Comparison of ENCODE assay signal across 1 cellular context in the genomic region with DNA sequence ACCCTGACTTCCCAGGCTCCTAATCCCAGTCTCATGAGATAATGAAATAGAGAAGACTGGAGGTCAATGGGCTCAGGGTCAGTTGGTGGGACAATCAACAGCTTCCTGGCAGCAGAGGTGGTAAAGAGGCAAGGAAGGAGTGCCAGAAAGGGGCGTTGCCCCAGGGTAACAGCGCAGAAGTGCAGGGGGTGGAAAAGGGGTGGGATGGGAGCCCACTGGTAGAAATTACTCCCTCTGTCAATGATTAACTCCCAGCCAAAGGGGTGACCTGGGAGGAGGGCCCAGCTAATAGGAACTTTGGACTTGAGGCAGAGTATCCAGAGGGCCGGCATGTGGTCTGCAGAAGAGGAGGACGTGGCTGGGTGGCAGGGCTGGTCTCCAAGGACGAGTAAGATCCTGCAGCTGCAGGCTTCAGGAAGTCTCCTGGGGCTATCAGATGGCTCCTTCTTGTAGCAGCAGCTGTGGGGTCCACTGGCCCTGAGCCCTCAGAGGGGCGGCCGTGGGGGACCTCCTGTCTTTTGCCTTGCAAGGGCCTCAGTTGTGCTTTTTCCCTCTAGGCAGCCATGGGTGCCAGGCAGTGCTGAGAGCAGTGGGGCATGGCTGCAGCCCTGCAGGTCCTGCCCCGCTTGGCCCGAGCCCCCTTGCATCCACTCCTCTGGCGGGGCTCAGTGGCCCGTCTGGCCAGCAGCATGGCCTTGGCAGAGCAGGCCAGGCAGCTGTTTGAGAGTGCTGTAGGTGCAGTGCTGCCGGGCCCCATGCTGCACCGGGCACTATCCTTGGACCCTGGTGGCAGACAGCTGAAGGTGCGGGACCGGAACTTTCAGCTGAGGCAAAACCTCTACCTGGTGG.
TF ChIP-seq lines count a peak whose summit lies in the region.

No MANE protein-coding gene starts in this region.

TF ChIP-seq in HepG2, 621 proteins besides CTCF, POLR2A, EP300 and RAD21 (continued from another document and continues in another):
- TF ChIP-seq, protein P1, sequence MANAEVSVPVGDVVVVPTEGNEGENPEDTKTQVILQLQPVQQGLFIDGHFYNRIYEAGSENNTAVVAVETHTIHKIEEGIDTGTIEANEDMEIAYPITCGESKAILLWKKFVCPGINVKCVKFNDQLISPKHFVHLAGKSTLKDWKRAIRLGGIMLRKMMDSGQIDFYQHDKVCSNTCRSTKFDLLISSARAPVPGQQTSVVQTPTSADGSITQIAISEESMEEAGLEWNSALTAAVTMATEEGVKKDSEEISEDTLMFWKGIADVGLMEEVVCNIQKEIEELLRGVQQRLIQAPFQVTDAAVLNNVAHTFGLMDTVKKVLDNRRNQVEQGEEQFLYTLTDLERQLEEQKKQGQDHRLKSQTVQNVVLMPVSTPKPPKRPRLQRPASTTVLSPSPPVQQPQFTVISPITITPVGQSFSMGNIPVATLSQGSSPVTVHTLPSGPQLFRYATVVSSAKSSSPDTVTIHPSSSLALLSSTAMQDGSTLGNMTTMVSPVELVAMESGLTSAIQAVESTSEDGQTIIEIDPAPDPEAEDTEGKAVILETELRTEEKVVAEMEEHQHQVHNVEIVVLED (CRISPR knock-in tag; IDR thresholded peaks at IDR 0.05; ENCODE audit: borderline replicate concordance), result peak; percentile 58; the same call in 1 of the 2 replicates
- TF ChIP-seq, protein P2, sequence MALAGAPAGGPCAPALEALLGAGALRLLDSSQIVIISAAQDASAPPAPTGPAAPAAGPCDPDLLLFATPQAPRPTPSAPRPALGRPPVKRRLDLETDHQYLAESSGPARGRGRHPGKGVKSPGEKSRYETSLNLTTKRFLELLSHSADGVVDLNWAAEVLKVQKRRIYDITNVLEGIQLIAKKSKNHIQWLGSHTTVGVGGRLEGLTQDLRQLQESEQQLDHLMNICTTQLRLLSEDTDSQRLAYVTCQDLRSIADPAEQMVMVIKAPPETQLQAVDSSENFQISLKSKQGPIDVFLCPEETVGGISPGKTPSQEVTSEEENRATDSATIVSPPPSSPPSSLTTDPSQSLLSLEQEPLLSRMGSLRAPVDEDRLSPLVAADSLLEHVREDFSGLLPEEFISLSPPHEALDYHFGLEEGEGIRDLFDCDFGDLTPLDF (CRISPR knock-in tag; IDR thresholded peaks at IDR 0.05), result peak; percentile 33; the same call in 1 of the 2 replicates
- TF ChIP-seq ZNF616 (CRISPR knock-in tag; IDR thresholded peaks at IDR 0.05; ENCODE audit: low read depth) (no peak), EZH2 (conservative IDR thresholded peaks at IDR 0.05; ENCODE audit: low read depth, low read length) (no peak), ZNF546 (CRISPR knock-in tag; conservative IDR thresholded peaks at IDR 0.05) (no peak), ZNF747 (CRISPR knock-in tag; IDR thresholded peaks at IDR 0.05; ENCODE audit: borderline replicate concordance) (no peak), SP140L (CRISPR knock-in tag; IDR thresholded peaks at IDR 0.05; ENCODE audit: borderline replicate concordance) (0 out of 2 replicates have a peak, but pooled peaks have one; percentile 51), ZNF12 (CRISPR knock-in tag; IDR thresholded peaks at IDR 0.05) (no peak; the same call in 1 of the 2 replicates), KLF11 (CRISPR knock-in tag; IDR thresholded peaks at IDR 0.05) (no peak), ZNF672 (CRISPR knock-in tag; IDR thresholded peaks at IDR 0.05) (no peak), ZKSCAN1 (IDR thresholded peaks at IDR 0.05; ENCODE audit: low read length) (0 out of 2 replicates have a peak, but pooled peaks have one; percentile 14), STAT5B (CRISPR knock-in tag; IDR thresholded peaks at IDR 0.05) (no peak), JUNB (CRISPR knock-in tag; IDR thresholded peaks at IDR 0.05; ENCODE audit: borderline replicate concordance) (no peak), ZNF160 (CRISPR knock-in tag; IDR thresholded peaks at IDR 0.05) (no peak), ZNF549 (CRISPR knock-in tag; IDR thresholded peaks at IDR 0.05) (no peak), ZNF792 (CRISPR knock-in tag; IDR thresholded peaks at IDR 0.05) (peak; percentile 17), TCF7L2 (IDR thresholded peaks at IDR 0.05; ENCODE audit: low read depth, low read length) (no peak), RFXAP (CRISPR knock-in tag; IDR thresholded peaks at IDR 0.05; ENCODE audit: borderline replicate concordance) (no peak; the same call in 1 of the 2 replicates)
- TF ChIP-seq, protein P3, sequence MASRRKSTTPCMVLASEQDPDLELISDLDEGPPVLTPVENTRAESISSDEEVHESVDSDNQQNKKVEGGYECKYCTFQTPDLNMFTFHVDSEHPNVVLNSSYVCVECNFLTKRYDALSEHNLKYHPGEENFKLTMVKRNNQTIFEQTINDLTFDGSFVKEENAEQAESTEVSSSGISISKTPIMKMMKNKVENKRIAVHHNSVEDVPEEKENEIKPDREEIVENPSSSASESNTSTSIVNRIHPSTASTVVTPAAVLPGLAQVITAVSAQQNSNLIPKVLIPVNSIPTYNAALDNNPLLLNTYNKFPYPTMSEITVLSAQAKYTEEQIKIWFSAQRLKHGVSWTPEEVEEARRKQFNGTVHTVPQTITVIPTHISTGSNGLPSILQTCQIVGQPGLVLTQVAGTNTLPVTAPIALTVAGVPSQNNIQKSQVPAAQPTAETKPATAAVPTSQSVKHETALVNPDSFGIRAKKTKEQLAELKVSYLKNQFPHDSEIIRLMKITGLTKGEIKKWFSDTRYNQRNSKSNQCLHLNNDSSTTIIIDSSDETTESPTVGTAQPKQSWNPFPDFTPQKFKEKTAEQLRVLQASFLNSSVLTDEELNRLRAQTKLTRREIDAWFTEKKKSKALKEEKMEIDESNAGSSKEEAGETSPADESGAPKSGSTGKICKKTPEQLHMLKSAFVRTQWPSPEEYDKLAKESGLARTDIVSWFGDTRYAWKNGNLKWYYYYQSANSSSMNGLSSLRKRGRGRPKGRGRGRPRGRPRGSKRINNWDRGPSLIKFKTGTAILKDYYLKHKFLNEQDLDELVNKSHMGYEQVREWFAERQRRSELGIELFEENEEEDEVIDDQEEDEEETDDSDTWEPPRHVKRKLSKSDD (CRISPR knock-in tag; IDR thresholded peaks at IDR 0.05; ENCODE audit: low read depth), result no peak
- TF ChIP-seq, protein P4, sequence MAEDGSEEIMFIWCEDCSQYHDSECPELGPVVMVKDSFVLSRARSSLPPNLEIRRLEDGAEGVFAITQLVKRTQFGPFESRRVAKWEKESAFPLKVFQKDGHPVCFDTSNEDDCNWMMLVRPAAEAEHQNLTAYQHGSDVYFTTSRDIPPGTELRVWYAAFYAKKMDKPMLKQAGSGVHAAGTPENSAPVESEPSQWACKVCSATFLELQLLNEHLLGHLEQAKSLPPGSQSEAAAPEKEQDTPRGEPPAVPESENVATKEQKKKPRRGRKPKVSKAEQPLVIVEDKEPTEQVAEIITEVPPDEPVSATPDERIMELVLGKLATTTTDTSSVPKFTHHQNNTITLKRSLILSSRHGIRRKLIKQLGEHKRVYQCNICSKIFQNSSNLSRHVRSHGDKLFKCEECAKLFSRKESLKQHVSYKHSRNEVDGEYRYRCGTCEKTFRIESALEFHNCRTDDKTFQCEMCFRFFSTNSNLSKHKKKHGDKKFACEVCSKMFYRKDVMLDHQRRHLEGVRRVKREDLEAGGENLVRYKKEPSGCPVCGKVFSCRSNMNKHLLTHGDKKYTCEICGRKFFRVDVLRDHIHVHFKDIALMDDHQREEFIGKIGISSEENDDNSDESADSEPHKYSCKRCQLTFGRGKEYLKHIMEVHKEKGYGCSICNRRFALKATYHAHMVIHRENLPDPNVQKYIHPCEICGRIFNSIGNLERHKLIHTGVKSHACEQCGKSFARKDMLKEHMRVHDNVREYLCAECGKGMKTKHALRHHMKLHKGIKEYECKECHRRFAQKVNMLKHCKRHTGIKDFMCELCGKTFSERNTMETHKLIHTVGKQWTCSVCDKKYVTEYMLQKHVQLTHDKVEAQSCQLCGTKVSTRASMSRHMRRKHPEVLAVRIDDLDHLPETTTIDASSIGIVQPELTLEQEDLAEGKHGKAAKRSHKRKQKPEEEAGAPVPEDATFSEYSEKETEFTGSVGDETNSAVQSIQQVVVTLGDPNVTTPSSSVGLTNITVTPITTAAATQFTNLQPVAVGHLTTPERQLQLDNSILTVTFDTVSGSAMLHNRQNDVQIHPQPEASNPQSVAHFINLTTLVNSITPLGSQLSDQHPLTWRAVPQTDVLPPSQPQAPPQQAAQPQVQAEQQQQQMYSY (CRISPR knock-in tag; IDR thresholded peaks at IDR 0.05), result no peak; the same call in 1 of the 2 replicates
- TF ChIP-seq, protein P5, sequence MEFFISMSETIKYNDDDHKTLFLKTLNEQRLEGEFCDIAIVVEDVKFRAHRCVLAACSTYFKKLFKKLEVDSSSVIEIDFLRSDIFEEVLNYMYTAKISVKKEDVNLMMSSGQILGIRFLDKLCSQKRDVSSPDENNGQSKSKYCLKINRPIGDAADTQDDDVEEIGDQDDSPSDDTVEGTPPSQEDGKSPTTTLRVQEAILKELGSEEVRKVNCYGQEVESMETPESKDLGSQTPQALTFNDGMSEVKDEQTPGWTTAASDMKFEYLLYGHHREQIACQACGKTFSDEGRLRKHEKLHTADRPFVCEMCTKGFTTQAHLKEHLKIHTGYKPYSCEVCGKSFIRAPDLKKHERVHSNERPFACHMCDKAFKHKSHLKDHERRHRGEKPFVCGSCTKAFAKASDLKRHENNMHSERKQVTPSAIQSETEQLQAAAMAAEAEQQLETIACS (CRISPR knock-in tag; IDR thresholded peaks at IDR 0.05), result no peak
- TF ChIP-seq, protein P6, sequence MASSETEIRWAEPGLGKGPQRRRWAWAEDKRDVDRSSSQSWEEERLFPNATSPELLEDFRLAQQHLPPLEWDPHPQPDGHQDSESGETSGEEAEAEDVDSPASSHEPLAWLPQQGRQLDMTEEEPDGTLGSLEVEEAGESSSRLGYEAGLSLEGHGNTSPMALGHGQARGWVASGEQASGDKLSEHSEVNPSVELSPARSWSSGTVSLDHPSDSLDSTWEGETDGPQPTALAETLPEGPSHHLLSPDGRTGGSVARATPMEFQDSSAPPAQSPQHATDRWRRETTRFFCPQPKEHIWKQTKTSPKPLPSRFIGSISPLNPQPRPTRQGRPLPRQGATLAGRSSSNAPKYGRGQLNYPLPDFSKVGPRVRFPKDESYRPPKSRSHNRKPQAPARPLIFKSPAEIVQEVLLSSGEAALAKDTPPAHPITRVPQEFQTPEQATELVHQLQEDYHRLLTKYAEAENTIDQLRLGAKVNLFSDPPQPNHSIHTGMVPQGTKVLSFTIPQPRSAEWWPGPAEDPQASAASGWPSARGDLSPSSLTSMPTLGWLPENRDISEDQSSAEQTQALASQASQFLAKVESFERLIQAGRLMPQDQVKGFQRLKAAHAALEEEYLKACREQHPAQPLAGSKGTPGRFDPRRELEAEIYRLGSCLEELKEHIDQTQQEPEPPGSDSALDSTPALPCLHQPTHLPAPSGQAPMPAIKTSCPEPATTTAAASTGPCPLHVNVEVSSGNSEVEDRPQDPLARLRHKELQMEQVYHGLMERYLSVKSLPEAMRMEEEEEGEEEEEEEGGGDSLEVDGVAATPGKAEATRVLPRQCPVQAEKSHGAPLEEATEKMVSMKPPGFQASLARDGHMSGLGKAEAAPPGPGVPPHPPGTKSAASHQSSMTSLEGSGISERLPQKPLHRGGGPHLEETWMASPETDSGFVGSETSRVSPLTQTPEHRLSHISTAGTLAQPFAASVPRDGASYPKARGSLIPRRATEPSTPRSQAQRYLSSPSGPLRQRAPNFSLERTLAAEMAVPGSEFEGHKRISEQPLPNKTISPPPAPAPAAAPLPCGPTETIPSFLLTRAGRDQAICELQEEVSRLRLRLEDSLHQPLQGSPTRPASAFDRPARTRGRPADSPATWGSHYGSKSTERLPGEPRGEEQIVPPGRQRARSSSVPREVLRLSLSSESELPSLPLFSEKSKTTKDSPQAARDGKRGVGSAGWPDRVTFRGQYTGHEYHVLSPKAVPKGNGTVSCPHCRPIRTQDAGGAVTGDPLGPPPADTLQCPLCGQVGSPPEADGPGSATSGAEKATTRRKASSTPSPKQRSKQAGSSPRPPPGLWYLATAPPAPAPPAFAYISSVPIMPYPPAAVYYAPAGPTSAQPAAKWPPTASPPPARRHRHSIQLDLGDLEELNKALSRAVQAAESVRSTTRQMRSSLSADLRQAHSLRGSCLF (CRISPR knock-in tag; IDR thresholded peaks at IDR 0.05; ENCODE audit: borderline replicate concordance), result 0 out of 2 replicates have a peak, but pooled peaks have one; percentile 9
- TF ChIP-seq, protein P7, sequence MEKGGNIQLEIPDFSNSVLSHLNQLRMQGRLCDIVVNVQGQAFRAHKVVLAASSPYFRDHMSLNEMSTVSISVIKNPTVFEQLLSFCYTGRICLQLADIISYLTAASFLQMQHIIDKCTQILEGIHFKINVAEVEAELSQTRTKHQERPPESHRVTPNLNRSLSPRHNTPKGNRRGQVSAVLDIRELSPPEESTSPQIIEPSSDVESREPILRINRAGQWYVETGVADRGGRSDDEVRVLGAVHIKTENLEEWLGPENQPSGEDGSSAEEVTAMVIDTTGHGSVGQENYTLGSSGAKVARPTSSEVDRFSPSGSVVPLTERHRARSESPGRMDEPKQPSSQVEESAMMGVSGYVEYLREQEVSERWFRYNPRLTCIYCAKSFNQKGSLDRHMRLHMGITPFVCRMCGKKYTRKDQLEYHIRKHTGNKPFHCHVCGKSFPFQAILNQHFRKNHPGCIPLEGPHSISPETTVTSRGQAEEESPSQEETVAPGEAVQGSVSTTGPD (CRISPR knock-in tag; IDR thresholded peaks at IDR 0.05), result peak; percentile 66; the same call in 1 of the 2 replicates
- TF ChIP-seq, protein P8, sequence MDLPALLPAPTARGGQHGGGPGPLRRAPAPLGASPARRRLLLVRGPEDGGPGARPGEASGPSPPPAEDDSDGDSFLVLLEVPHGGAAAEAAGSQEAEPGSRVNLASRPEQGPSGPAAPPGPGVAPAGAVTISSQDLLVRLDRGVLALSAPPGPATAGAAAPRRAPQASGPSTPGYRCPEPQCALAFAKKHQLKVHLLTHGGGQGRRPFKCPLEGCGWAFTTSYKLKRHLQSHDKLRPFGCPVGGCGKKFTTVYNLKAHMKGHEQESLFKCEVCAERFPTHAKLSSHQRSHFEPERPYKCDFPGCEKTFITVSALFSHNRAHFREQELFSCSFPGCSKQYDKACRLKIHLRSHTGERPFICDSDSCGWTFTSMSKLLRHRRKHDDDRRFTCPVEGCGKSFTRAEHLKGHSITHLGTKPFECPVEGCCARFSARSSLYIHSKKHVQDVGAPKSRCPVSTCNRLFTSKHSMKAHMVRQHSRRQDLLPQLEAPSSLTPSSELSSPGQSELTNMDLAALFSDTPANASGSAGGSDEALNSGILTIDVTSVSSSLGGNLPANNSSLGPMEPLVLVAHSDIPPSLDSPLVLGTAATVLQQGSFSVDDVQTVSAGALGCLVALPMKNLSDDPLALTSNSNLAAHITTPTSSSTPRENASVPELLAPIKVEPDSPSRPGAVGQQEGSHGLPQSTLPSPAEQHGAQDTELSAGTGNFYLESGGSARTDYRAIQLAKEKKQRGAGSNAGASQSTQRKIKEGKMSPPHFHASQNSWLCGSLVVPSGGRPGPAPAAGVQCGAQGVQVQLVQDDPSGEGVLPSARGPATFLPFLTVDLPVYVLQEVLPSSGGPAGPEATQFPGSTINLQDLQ (CRISPR knock-in tag; IDR thresholded peaks at IDR 0.05), result no peak; the same call in none of the 2 replicates
- TF ChIP-seq, protein P9, sequence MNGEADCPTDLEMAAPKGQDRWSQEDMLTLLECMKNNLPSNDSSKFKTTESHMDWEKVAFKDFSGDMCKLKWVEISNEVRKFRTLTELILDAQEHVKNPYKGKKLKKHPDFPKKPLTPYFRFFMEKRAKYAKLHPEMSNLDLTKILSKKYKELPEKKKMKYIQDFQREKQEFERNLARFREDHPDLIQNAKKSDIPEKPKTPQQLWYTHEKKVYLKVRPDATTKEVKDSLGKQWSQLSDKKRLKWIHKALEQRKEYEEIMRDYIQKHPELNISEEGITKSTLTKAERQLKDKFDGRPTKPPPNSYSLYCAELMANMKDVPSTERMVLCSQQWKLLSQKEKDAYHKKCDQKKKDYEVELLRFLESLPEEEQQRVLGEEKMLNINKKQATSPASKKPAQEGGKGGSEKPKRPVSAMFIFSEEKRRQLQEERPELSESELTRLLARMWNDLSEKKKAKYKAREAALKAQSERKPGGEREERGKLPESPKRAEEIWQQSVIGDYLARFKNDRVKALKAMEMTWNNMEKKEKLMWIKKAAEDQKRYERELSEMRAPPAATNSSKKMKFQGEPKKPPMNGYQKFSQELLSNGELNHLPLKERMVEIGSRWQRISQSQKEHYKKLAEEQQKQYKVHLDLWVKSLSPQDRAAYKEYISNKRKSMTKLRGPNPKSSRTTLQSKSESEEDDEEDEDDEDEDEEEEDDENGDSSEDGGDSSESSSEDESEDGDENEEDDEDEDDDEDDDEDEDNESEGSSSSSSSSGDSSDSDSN (CRISPR knock-in tag; IDR thresholded peaks at IDR 0.05), result peak; percentile 73
